Comparison of ENCODE assay signal across 9 cellular contexts in genomic region chr6:30724906-30725667, GRCh38. TPM values are rescaled to one million over a fixed set of nuclear protein-coding genes. Genes with fewer than 3 reads are reported as not detected.
DNase-seq lines count a peak whose midpoint lies in the region; ATAC-seq and TF ChIP-seq lines count a peak whose summit lies in the region.
"Had no signal": no experiment of that assay in that cellular context is flagged by ENCODE, and none has a peak within 500 bp of the region (broad histone marks: within the 10 kb centered on the region; RNA-seq: fewer than 3 reads in every experiment).

No MANE protein-coding gene starts in this region.

- TF ChIP-seq CTCF in SU-DHL-6 (IDR thresholded peaks at IDR 0.05; ENCODE audit: insufficient read depth, low read length, poor library complexity, severe bottlenecking) (no peak), uterus (IDR thresholded peaks at IDR 0.05) (no peak)

- no peaks in the 10 kb centered on the region for H3K9me3 ChIP-seq in SU-DHL-6 (ENCODE audit: insufficient read depth, low read length)
- H3K9me3 ChIP-seq in uterus: no peaks in the 10 kb centered on the region

- H3K9ac ChIP-seq in SU-DHL-6 (ENCODE audit: low read length): no peak overlapping the region

- peaks cover 15% of the 10 kb centered on the region for H4K20me1 ChIP-seq in SU-DHL-6 (ENCODE audit: low read depth, low read length)

- 0 out of 2 replicates have a peak overlapping the region, but pooled peaks have one; percentile 2 for H3K27ac ChIP-seq in SU-DHL-6 (ENCODE audit: low read depth, low read length)
- H3K27ac ChIP-seq in uterus: peak overlapping the region; percentile 5 to 28

- H3K27me3 Mint-ChIP-seq in activated naive CD4-positive, alpha-beta T cell treated with anti-CD3 and anti-CD28 coated beads, Interleukin-2, amount 50 U/mL, for 24 hours: no peaks in the 10 kb centered on the region

- H3K79me2 ChIP-seq in SU-DHL-6 (ENCODE audit: insufficient read depth, low read length): peaks cover 44% of the 10 kb centered on the region

- peaks cover 45% of the 10 kb centered on the region for H3K36me3 ChIP-seq in SU-DHL-6 (ENCODE audit: low read length)
- H3K36me3 ChIP-seq in uterus: no peaks in the 10 kb centered on the region

- H3K4me3 ChIP-seq in SU-DHL-6 (ENCODE audit: insufficient read depth, low read length, poor library complexity, severe bottlenecking): no peak overlapping the region
- no peak overlapping the region for H3K4me3 ChIP-seq in uterus

- H3K9me3 Mint-ChIP-seq in activated naive CD4-positive, alpha-beta T cell treated with anti-CD3 and anti-CD28 coated beads, Interleukin-2, amount 50 U/mL, for 24 hours: no peaks in the 10 kb centered on the region

- peak overlapping the region; percentile 76 for H3K4me3 Mint-ChIP-seq in activated naive CD4-positive, alpha-beta T cell treated with anti-CD3 and anti-CD28 coated beads, Interleukin-2, amount 50 U/mL, for 24 hours

- DNase-seq in activated naive CD4-positive, alpha-beta T cell (lab: John Stamatoyannopoulos, UW): no peak
- DNase-seq in fibroblast of peridontal ligament (ENCODE audit: extremely low read depth): peak; percentile 45
- DNase-seq in uterus: no peak
- DNase-seq in GM19240 (ENCODE audit: insufficient read length, low spot score): no peak
- DNase-seq in cardiac septum (ENCODE audit: low spot score): no peak
- DNase-seq: foreskin melanocyte had no signal

- H3F3A ChIP-seq in SU-DHL-6 (ENCODE audit: insufficient read depth): peaks cover 88% of the 10 kb centered on the region

- H2AFZ ChIP-seq in SU-DHL-6 (ENCODE audit: low read depth, low read length, severe bottlenecking): no peak overlapping the region

- peak overlapping the region; percentile 78 for H3K27ac Mint-ChIP-seq in activated naive CD4-positive, alpha-beta T cell treated with anti-CD3 and anti-CD28 coated beads, Interleukin-2, amount 50 U/mL, for 24 hours

- H3K4me1 Mint-ChIP-seq in activated naive CD4-positive, alpha-beta T cell treated with anti-CD3 and anti-CD28 coated beads, Interleukin-2, amount 50 U/mL, for 24 hours: peaks cover 38% of the 10 kb centered on the region

- no peaks in the 10 kb centered on the region for H3K9me2 ChIP-seq in SU-DHL-6 (replicated peaks; ENCODE audit: insufficient read depth, low read length)

- intact Hi-C loops in uterus (cut with DNase I; ENCODE audit: low total_unique reads) (no loop called here), cardiac septum (cut with DNase I) (loop anchor here (5.0 to 10.0 kb wide), 2 partner anchors 153 to 360 kb away; partner anchors contain the start of gene ABCF1)

- no peak for ATAC-seq in GM18868 (IDR thresholded peaks at IDR 0.05; ENCODE audit: unreplicated experiment)

- H3K36me3 Mint-ChIP-seq in activated naive CD4-positive, alpha-beta T cell treated with anti-CD3 and anti-CD28 coated beads, Interleukin-2, amount 50 U/mL, for 24 hours: peaks cover 19% of the 10 kb centered on the region

- no peaks in the 10 kb centered on the region for H3K4me1 ChIP-seq in uterus

- no peak for TF ChIP-seq POLR2A in uterus (IDR thresholded peaks at IDR 0.05)

- H3K27me3 ChIP-seq in SU-DHL-6 (ENCODE audit: low read length) (no peaks in the 10 kb centered on the region), uterus (no peaks in the 10 kb centered on the region)

- H3K4me2 ChIP-seq in SU-DHL-6 (ENCODE audit: low read depth, low read length, poor library complexity, severe bottlenecking): no peak overlapping the region

RNA-seq across cellular contexts. Expression of gene TUBB, which starts 4.9 kb away (rescaled TPM):
- total RNA-seq in uterus (100 to 1,000 TPM; 130 to 426 (median 290) TPM), cardiac septum (215 TPM)

RNA-seq across cellular contexts. Expression of gene MDC1, which starts 8.0 kb away (rescaled TPM):
- total RNA-seq in uterus: 10 to 100 TPM in 2 of 4 donors, 1 to 10 TPM in 2; 3.1 to 61.9 (median 10.2) TPM
- 23.1 TPM for total RNA-seq in cardiac septum

RNA-seq across cellular contexts. Expression of gene FLOT1, which starts 17.4 kb away (rescaled TPM):
- total RNA-seq in uterus (100 to 1,000 TPM in 1 of 4 donors, 10 to 100 TPM in 3; 47.1 to 155 (median 64.6) TPM), cardiac septum (251 TPM)

RNA-seq across cellular contexts. Expression of gene IER3, which starts 19.3 kb away (rescaled TPM):
- 10 to 100 TPM in 2 of 4 donors, 1 to 10 TPM in 1, under 1 TPM in 1; 0.88 to 23.8 (median 10.4) TPM for total RNA-seq in uterus
- total RNA-seq in cardiac septum: 285 TPM

RNA-seq across cellular contexts. Expression of gene NRM, which starts 34.3 kb away (rescaled TPM):
- 10 to 100 TPM in 1 of 4 donors, 1 to 10 TPM in 2, under 1 TPM in 1; 0.59 to 29.3 (median 5.4) TPM for total RNA-seq in uterus
- 4.3 TPM for total RNA-seq in cardiac septum
